5 cellular contexts compared by ENCODE assay signal in genomic region chr11:46979358-46979757, GRCh38.
"Had no signal": no experiment of that assay in that cellular context is flagged by ENCODE, and none has a peak within 500 bp of the region (broad histone marks: within the 10 kb centered on the region; RNA-seq: fewer than 3 reads in every experiment).

No MANE protein-coding gene starts in this region.

- H3K4me3 Mint-ChIP-seq: GM23338, H9, IgD-negative memory B cell had no signal

- H3K4me2 ChIP-seq: GM23338 had no signal

- DNase-seq: H9, HCEC 1CT had no signal

- H3K27ac Mint-ChIP-seq: GM23338, IgD-negative memory B cell had no signal

- H3K9me3 Mint-ChIP-seq: GM23338, H9, IgD-negative memory B cell had no signal

- H3K4me3 ChIP-seq: GM23338 had no signal

- H3K27me3 Mint-ChIP-seq: IgD-negative memory B cell had no signal

- H3K27ac ChIP-seq: HL-60 had no signal

- H2AFZ ChIP-seq: GM23338 had no signal
